In the genomic region with DNA sequence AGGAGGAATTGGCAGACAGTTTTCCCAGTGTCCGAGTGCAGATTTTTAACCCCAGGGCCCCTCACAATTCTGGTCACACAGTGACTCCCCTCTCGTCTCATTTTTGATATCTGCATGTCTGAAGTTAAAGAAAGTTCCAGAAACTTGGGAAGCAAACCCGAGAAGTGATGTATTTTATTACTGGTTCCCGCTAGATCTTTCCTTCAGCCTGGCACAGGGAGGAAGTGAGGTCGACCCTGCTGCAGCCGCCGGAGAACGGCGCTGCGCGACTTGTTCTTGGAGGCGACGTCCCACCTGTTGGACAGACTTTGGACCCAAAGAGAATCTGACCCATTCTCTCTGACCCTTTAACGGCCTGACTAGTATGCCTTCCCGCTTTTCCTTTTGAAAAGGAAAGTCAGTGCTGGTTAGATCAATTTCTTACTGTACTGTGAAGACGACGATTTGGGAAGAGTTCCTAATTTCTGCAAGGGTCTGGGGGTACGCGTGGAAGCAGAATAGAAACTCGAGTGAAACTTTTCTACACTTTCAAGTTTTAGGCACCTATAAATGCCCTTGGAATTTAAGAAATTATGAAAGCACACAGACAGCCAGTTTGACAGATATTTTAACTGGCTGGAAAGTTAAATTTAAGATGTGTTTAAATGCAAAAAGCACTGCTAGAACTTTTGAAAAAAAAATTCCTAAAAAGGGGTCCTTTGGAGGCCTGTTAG, we compare ENCODE assay signal across 8 cellular contexts.
A peak's percentile ranks its signal among the peaks of the same experiment; 100 is the strongest.
DNase-seq lines count a peak whose midpoint lies in the region; ATAC-seq and TF ChIP-seq lines count a peak whose summit lies in the region.

No MANE protein-coding gene starts in this region.

- no peak for TF ChIP-seq CTCF in HFF-Myc (IDR thresholded peaks at IDR 0.05; ENCODE audit: low read depth, low read length, missing control alignments)

- ATAC-seq in central memory CD8-positive, alpha-beta T cell (replicated peaks; ENCODE audit: extremely low read depth, poor library complexity, severe bottlenecking), result no peak
- no peak for ATAC-seq in stimulated activated memory B cell treated with anti-CD40 and anti-IgM and Interleukin-4, amounts not matched to agents 10 μg/mL and 1 μg/mL and 100 μg/mL, for 72 hours
- no peak for ATAC-seq in HG03159 (IDR thresholded peaks at IDR 0.05; ENCODE audit: unreplicated experiment)
- no peak for ATAC-seq in GM21381 (IDR thresholded peaks at IDR 0.05; ENCODE audit: unreplicated experiment)

- H3K4me1 Mint-ChIP-seq in central memory CD8-positive, alpha-beta T cell, result peaks cover 72% of the 10 kb centered on the region
- H3K4me1 Mint-ChIP-seq in stimulated activated memory B cell treated with anti-CD40 and anti-IgM and Interleukin-4, amounts not matched to agents 10 μg/mL and 1 μg/mL and 100 μg/mL, for 72 hours, result peaks cover 66% of the 10 kb centered on the region

- H3K36me3 Mint-ChIP-seq in central memory CD8-positive, alpha-beta T cell (ENCODE audit: insufficient read depth), result peaks cover 28% of the 10 kb centered on the region
- peaks cover 17% of the 10 kb centered on the region for H3K36me3 Mint-ChIP-seq in stimulated activated memory B cell treated with anti-CD40 and anti-IgM and Interleukin-4, amounts not matched to agents 10 μg/mL and 1 μg/mL and 100 μg/mL, for 72 hours

- H3K4me3 ChIP-seq in HFF-Myc (replicated peaks; ENCODE audit: low read depth, low read length), result peak overlapping the region; percentile 60

- H3K27me3 Mint-ChIP-seq in central memory CD8-positive, alpha-beta T cell, result no peaks in the 10 kb centered on the region
- H3K27me3 Mint-ChIP-seq in stimulated activated memory B cell treated with anti-CD40 and anti-IgM and Interleukin-4, amounts not matched to agents 10 μg/mL and 1 μg/mL and 100 μg/mL, for 72 hours, result no peaks in the 10 kb centered on the region

- peak overlapping the region; percentile 97 for H3K27ac Mint-ChIP-seq in central memory CD8-positive, alpha-beta T cell (ENCODE audit: low read depth)
- H3K27ac Mint-ChIP-seq in stimulated activated memory B cell treated with anti-CD40 and anti-IgM and Interleukin-4, amounts not matched to agents 10 μg/mL and 1 μg/mL and 100 μg/mL, for 72 hours, result peak overlapping the region; percentile 94

- no peaks in the 10 kb centered on the region for H3K9me3 Mint-ChIP-seq in central memory CD8-positive, alpha-beta T cell
- H3K9me3 Mint-ChIP-seq in stimulated activated memory B cell treated with anti-CD40 and anti-IgM and Interleukin-4, amounts not matched to agents 10 μg/mL and 1 μg/mL and 100 μg/mL, for 72 hours, result no peaks in the 10 kb centered on the region

- H3K4me3 Mint-ChIP-seq in central memory CD8-positive, alpha-beta T cell, result peak overlapping the region; percentile 96
- peak overlapping the region; percentile 81 for H3K4me3 Mint-ChIP-seq in stimulated activated memory B cell treated with anti-CD40 and anti-IgM and Interleukin-4, amounts not matched to agents 10 μg/mL and 1 μg/mL and 100 μg/mL, for 72 hours

- DNase-seq in DMS 273 treated with DMSO at 0.1 percent for 48 hours (lab: John Stamatoyannopoulos, UW), result peak; percentile 14
- DNase-seq in HFF-Myc (ENCODE audit: extremely low read depth, low read depth), result no peak
- peak; percentile 75 for DNase-seq in RKO (ENCODE audit: low spot score)
- no peak for DNase-seq in central memory CD8-positive, alpha-beta T cell (ENCODE audit: low spot score in 2 of 2)
- DNase-seq in left kidney (ENCODE audit: low read depth, low spot score), result peak; percentile 74

Comparison
In these comparisons a context has a peak if more than half of its experiments do, and no peak if none do; other contexts are left out.
1. DNase-seq: peak in DMS 273 treated with DMSO at 0.1 percent for 48 hours (single experiment), RKO (single experiment) and left kidney (single experiment); none in HFF-Myc (single experiment) and central memory CD8-positive, alpha-beta T cell (0 of 2).